ENCODE assay signal across 15 cellular contexts in the genomic region with DNA sequence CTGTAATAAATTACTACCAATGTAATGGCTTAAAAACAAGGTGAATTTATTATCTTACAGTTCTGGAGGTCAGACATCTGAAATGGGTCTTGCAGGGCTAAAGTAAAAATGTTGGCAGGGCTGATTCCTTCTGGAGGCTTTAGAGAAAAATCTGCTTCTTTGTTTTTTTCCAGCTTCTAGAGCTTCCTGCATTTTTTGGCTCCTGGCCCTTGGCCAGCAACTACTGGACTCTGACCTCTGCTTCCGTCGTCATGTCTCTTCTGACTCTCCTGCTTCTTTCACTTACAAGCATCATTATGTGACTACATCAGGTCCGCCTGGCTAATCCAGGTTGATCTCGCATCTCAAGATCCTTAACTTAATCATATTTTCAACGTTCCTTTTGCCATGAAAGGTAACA.
DNase-seq lines count a peak whose midpoint lies in the region; ATAC-seq, FAIRE-seq and TF ChIP-seq lines count a peak whose summit lies in the region.
"Had no signal": no experiment of that assay in that cellular context is flagged by ENCODE, and none has a peak within 500 bp of the region (broad histone marks: within the 10 kb centered on the region; RNA-seq: fewer than 3 reads in every experiment).

No MANE protein-coding gene starts in this region.

- intact Hi-C loops in sciatic nerve (cut with DNase I), result no loop called here

- H3K27ac ChIP-seq in brain microvascular endothelial cell, result no peak overlapping the region
- H3K27ac ChIP-seq: C4-2B had no signal

- DNase-seq in HT1080 (ENCODE audit: low read depth) (peak; percentile 48), brain microvascular endothelial cell (peak; percentile 59), iris pigment epithelial cell (ENCODE audit: low read depth) (peak; percentile 23), sciatic nerve (ENCODE audit: low spot score) (peak; percentile 85), KBM-7 (no peak), RPMI8226 (no peak), H54 (ENCODE audit: insufficient read length, low spot score) (no peak)
- DNase-seq: activated CD4-positive, CD25-positive, alpha-beta regulatory T cell; activated T-cell treated with anti-CD3 and anti-CD28 coated beads for 4 hours; naive B cell; NCI-H2171 treated with DMSO at 0.1 percent for 48 hours had no signal

- no peak for FAIRE-seq in H54 (lab: Jason Lieb, UNC)
- FAIRE-seq: GM18507, H1 had no signal

- no peak for TF ChIP-seq POLR2A in H54 (IDR thresholded peaks at IDR 0.05; ENCODE audit: low read depth, low read length)

- TF ChIP-seq CTCF in brain microvascular endothelial cell (IDR thresholded peaks at IDR 0.05; ENCODE audit: low read depth, low read length, missing control alignments), result no peak

- ATAC-seq in sciatic nerve (peak; percentile 92), HG03196 (IDR thresholded peaks at IDR 0.05; ENCODE audit: unreplicated experiment) (no peak)

- no peaks in the 10 kb centered on the region for H3K36me3 ChIP-seq in brain microvascular endothelial cell (replicated peaks)

- H3K27me3 ChIP-seq in brain microvascular endothelial cell (replicated peaks), result no peaks in the 10 kb centered on the region

- in situ Hi-C loops in brain microvascular endothelial cell (cut with HindIII; ENCODE audit: low pct_ligation_motif_present, low sequenced_read_pairs) (no loop called here), KBM-7 (cut with MboI; ENCODE audit: low pct_unique_long_range_greater_than_20kb, low sequenced_read_pairs) (no loop called here)

- no peak overlapping the region for H3K4me3 ChIP-seq in brain microvascular endothelial cell (ENCODE audit: low read depth, low read length)

Comparison
In these comparisons a context has a peak if more than half of its experiments do, and no peak if none do; other contexts are left out.
1. DNase-seq: peak in HT1080 (single experiment), brain microvascular endothelial cell (single experiment), iris pigment epithelial cell (single experiment) and sciatic nerve (single experiment); none in KBM-7 (single experiment), RPMI8226 (single experiment) and H54 (single experiment).